In the genomic region with DNA sequence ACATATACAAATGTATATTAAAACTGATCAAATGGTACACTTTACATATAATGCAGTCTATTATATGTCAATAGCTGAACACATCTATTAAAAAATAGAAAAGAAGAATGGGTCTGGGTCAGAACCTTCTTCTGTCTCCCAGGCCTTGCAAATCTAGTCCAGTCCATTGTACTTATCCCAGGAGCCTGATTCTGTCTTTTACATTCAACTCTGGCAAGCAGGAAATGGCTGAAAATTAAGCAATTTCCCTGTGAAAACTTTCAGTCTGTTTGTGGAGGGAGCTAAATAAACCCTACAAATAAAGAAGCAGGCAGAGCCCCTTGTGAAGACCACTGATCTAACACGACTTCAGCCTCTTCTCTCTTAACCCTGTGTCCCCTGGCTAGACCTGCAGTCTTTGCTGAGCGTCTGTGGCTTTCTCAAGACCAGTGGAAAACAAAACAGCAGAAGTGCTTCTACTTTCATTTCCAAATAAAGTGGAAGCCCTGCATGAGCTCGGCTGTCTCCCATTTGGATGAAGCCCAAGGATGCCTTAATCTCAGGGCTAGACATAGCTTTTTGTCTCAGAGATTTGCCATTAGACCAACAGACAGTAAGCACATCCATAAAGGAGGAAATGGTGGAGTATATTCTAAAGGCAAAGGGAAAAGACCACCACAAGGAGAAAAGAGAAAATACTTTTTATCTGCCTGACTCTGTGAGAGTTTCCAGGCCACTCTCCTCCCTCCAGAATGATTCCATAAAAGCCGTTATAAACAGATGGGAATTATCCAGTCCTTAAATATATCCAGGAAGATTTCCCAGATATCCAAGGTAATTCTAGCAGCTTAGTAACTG, we compare ENCODE assay signal across 11 cellular contexts. TPM values are rescaled to one million over a fixed set of nuclear protein-coding genes. Genes with fewer than 3 reads are reported as not detected.
A peak's percentile ranks its signal among the peaks of the same experiment; 100 is the strongest.
DNase-seq lines count a peak whose midpoint lies in the region; ATAC-seq and TF ChIP-seq lines count a peak whose summit lies in the region.
"Had no signal": no experiment of that assay in that cellular context is flagged by ENCODE, and none has a peak within 500 bp of the region (broad histone marks: within the 10 kb centered on the region; RNA-seq: fewer than 3 reads in every experiment).

No MANE protein-coding gene starts in this region.

- no peak overlapping the region for H3K4me3 ChIP-seq in lower lobe of right lung
- H3K4me3 ChIP-seq in thoracic aorta = peak overlapping the region; percentile 29
- H3K4me3 ChIP-seq in dorsolateral prefrontal cortex = peak overlapping the region in 1 of 59 donors; percentile 11
- no peak overlapping the region for H3K4me3 ChIP-seq in endodermal cell (ENCODE audit: low read length)

- peak overlapping the region; percentile 45 for H3K4me3 Mint-ChIP-seq in activated CD4-positive, alpha-beta T cell treated with anti-CD3 and anti-CD28 coated beads, Interleukin-2, amount 10 ng/mL, durations not matched to agents 24 days and 14 days
- H3K4me3 Mint-ChIP-seq in central memory CD8-positive, alpha-beta T cell = no peak overlapping the region
- no peak overlapping the region for H3K4me3 Mint-ChIP-seq in endodermal cell
- H3K4me3 Mint-ChIP-seq: activated T-cell treated with anti-CD3 and anti-CD28 coated beads, Interleukin-2, amount 50 U/mL, for 4 hours; B cell had no signal

- TF ChIP-seq CTCF in lower lobe of right lung (IDR thresholded peaks at IDR 0.05) = no peak
- TF ChIP-seq CTCF in thoracic aorta (IDR thresholded peaks at IDR 0.05) = no peak
- no peak for TF ChIP-seq CTCF in dorsolateral prefrontal cortex (IDR thresholded peaks at IDR 0.05 in 54 of 56, conservative IDR thresholded peaks at IDR 0.05 in 2 of 56; ENCODE audit: low read depth in 1 of 56, partially characterized antibody in 56 of 56)
- TF ChIP-seq CTCF in endodermal cell (conservative IDR thresholded peaks at IDR 0.05) = no peak

- DNase-seq in activated CD4-positive, alpha-beta T cell treated with anti-CD3 and anti-CD28 coated beads, Interleukin-2, amount 10 ng/mL, durations not matched to agents 24 days and 14 days = no peak
- no peak for DNase-seq in activated CD4-positive, alpha-beta T cell treated with anti-CD3 and anti-CD28 coated beads for 4 hours
- no peak for DNase-seq in central memory CD8-positive, alpha-beta T cell (ENCODE audit: low spot score in 2 of 2)
- DNase-seq in lower lobe of right lung (no peak), thoracic aorta (ENCODE audit: low spot score) (no peak), dorsolateral prefrontal cortex (no peak), endodermal cell (no peak)
- DNase-seq in stimulated activated CD4-positive, alpha-beta T cell treated with anti-CD3 and anti-CD28 coated beads, Interleukin-2, amount 100 ng/mL, for 48 hours = no peak
- DNase-seq: activated T-cell treated with anti-CD3 and anti-CD28 coated beads, Interleukin-2, amount 50 U/mL, for 4 hours; NCI-H187 had no signal

- no peaks in the 10 kb centered on the region for H3K27me3 Mint-ChIP-seq in activated CD4-positive, alpha-beta T cell treated with anti-CD3 and anti-CD28 coated beads, Interleukin-2, amount 10 ng/mL, durations not matched to agents 24 days and 14 days
- H3K27me3 Mint-ChIP-seq in central memory CD8-positive, alpha-beta T cell = no peaks in the 10 kb centered on the region
- peaks cover 52% of the 10 kb centered on the region for H3K27me3 Mint-ChIP-seq in endodermal cell (ENCODE audit: insufficient read depth)
- H3K27me3 Mint-ChIP-seq: B cell had no signal

- H3K27ac ChIP-seq in lower lobe of right lung = peak overlapping the region; percentile 44
- H3K27ac ChIP-seq in thoracic aorta = no peak overlapping the region
- H3K27ac ChIP-seq in dorsolateral prefrontal cortex = peak overlapping the region in 3 of 59 donors; percentile 11 to 28 (median 22)
- no peak overlapping the region for H3K27ac ChIP-seq in endodermal cell (ENCODE audit: low read depth, low read length)

- WGBS in endodermal cell (ENCODE audit: insufficient coverage in 1 of 2, insufficient read length in 1 of 2), 2 experiments = 80 to 84% methylated on average over 4 of the region's 4 CpGs

- H3K4me1 Mint-ChIP-seq in activated CD4-positive, alpha-beta T cell treated with anti-CD3 and anti-CD28 coated beads, Interleukin-2, amount 10 ng/mL, durations not matched to agents 24 days and 14 days = peaks cover 10% of the 10 kb centered on the region
- peaks cover 27% of the 10 kb centered on the region for H3K4me1 Mint-ChIP-seq in central memory CD8-positive, alpha-beta T cell
- H3K4me1 Mint-ChIP-seq in endodermal cell = peaks cover 17% of the 10 kb centered on the region
- H3K4me1 Mint-ChIP-seq: B cell had no signal

- peaks cover 7% of the 10 kb centered on the region for H3K9me3 Mint-ChIP-seq in activated CD4-positive, alpha-beta T cell treated with anti-CD3 and anti-CD28 coated beads, Interleukin-2, amount 10 ng/mL, durations not matched to agents 24 days and 14 days
- no peaks in the 10 kb centered on the region for H3K9me3 Mint-ChIP-seq in central memory CD8-positive, alpha-beta T cell
- peaks cover 23% of the 10 kb centered on the region for H3K9me3 Mint-ChIP-seq in endodermal cell

- peak overlapping the region; percentile 55 for H3K27ac Mint-ChIP-seq in activated CD4-positive, alpha-beta T cell treated with anti-CD3 and anti-CD28 coated beads, Interleukin-2, amount 10 ng/mL, durations not matched to agents 24 days and 14 days
- peak overlapping the region; percentile 51 for H3K27ac Mint-ChIP-seq in central memory CD8-positive, alpha-beta T cell (ENCODE audit: low read depth)
- no peak overlapping the region for H3K27ac Mint-ChIP-seq in endodermal cell
- H3K27ac Mint-ChIP-seq: B cell had no signal

- peaks cover 27% of the 10 kb centered on the region for H3K36me3 Mint-ChIP-seq in activated CD4-positive, alpha-beta T cell treated with anti-CD3 and anti-CD28 coated beads, Interleukin-2, amount 10 ng/mL, durations not matched to agents 24 days and 14 days (ENCODE audit: low read depth)
- H3K36me3 Mint-ChIP-seq in central memory CD8-positive, alpha-beta T cell (ENCODE audit: insufficient read depth) = peaks cover 7% of the 10 kb centered on the region
- H3K36me3 Mint-ChIP-seq in endodermal cell (ENCODE audit: low read depth) = peaks cover 9% of the 10 kb centered on the region

- no peak overlapping the region for H3K9ac ChIP-seq in endodermal cell (ENCODE audit: extremely low read depth, low read length, poor library complexity, severe bottlenecking)

- H3K9me3 ChIP-seq in lower lobe of right lung (no peaks in the 10 kb centered on the region), thoracic aorta (no peaks in the 10 kb centered on the region), endodermal cell (ENCODE audit: control insufficient read depth, low read length) (peaks cover 20% of the 10 kb centered on the region)

- no peaks in the 10 kb centered on the region for H3K36me3 ChIP-seq in lower lobe of right lung
- H3K36me3 ChIP-seq in thoracic aorta = no peaks in the 10 kb centered on the region
- no peaks in the 10 kb centered on the region for H3K36me3 ChIP-seq in endodermal cell (ENCODE audit: control insufficient read depth, insufficient read depth, low read length)

- ATAC-seq in central memory CD8-positive, alpha-beta T cell (replicated peaks; ENCODE audit: extremely low read depth, poor library complexity, severe bottlenecking) = no peak
- ATAC-seq in lower lobe of right lung (no peak), thoracic aorta (ENCODE audit: insufficient number of reproducible peaks, low FRiP score, low read depth) (no peak)
- ATAC-seq: activated T-cell treated with anti-CD3 and anti-CD28 coated beads, Interleukin-2, amount 50 U/mL, for 4 hours had no signal

- H3K4me1 ChIP-seq in lower lobe of right lung (no peaks in the 10 kb centered on the region), thoracic aorta (ENCODE audit: control insufficient read depth in 1 of 2, low read depth in 2 of 2) (peaks cover 0 to 2% of the 10 kb centered on the region in 2 donors), endodermal cell (ENCODE audit: control insufficient read depth, insufficient read depth, low read length) (peaks cover 8% of the 10 kb centered on the region)

- intact Hi-C loops in activated CD4-positive, alpha-beta T cell treated with anti-CD3 and anti-CD28 coated beads, Interleukin-2, amount 10 ng/mL, durations not matched to agents 24 days and 14 days (cut with micrococcal nuclease) = no loop called here
- intact Hi-C loops in lower lobe of right lung (cut with DNase I) (no loop called here), dorsolateral prefrontal cortex (cut with DNase I) (no loop called here)

- H3K27me3 ChIP-seq in lower lobe of right lung (ENCODE audit: low read depth) (no peaks in the 10 kb centered on the region), thoracic aorta (replicated peaks; ENCODE audit: insufficient read depth) (no peaks in the 10 kb centered on the region), dorsolateral prefrontal cortex (no peaks in the 10 kb centered on the region), endodermal cell (ENCODE audit: control insufficient read depth, insufficient read depth, low read length, poor library complexity, severe bottlenecking) (peaks cover 68% of the 10 kb centered on the region)

RNA-seq across cellular contexts. Expression of a gene that starts 48.2 kb away (rescaled TPM):
- 26.6 and 27.0 TPM in 2 replicates for total RNA-seq in activated CD4-positive, alpha-beta T cell treated with anti-CD3 and anti-CD28 coated beads, Interleukin-2, amount 10 ng/mL, durations not matched to agents 24 days and 14 days
- total RNA-seq in lower lobe of right lung (7.9 TPM), thoracic aorta (1 to 10 TPM; 2.2 to 2.7 TPM), dorsolateral prefrontal cortex (1 to 10 TPM; 1.1 to 5.7 (median 2.6) TPM), endodermal cell (1 to 10 TPM; 1.1 to 4.7 TPM)
- polyA plus RNA-seq in endodermal cell (2013, experiment 1 of 2) = 1.1 TPM
- 1.3 TPM for polyA plus RNA-seq in endodermal cell (2013, experiment 2 of 2)
